ENCODE assay signal across 1 cellular context in the genomic region with DNA sequence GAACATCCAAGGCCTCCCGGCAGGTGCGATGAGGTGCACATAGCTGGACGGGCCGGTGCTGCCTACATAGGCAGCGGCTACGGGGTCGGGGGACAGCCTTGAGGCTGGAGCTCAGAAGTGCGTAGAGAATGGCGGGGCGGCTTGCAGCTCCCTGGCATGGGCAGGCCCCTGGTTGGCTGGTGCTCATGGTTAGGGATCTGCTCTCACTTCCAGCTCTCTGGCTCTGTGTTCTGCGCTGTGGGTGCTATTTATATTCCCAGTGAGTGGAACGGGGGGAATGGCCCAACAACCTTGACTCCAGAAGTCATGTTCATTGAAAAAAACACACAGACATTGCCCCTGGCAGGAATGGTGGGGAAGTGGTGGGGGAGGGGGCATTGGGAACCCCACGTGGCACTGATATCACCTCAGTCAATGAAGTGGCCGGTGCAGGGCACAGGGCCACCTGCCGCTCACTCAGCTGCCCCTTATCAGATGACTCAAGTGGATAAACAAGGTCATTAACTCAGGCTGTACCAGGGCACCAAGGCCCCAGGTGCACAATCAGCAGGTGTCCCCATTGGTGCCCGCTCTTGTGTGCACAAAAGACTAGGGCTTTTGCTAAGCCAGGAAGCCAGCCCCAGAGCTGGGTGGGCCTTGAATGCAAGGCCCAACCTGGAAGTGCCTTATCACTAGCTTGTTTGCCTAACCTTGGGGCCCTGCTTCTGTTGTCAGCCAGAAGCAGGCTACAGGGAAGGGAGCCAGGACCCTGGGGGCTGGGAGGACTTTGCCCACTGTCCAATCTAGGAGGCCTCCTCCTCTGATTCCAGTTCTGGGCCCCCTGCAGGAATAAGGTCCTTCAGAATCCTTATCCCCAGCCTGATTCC.
A peak's percentile ranks its signal among the peaks of the same experiment; 100 is the strongest.
TF ChIP-seq lines count a peak whose summit lies in the region.

A gene with protein sequence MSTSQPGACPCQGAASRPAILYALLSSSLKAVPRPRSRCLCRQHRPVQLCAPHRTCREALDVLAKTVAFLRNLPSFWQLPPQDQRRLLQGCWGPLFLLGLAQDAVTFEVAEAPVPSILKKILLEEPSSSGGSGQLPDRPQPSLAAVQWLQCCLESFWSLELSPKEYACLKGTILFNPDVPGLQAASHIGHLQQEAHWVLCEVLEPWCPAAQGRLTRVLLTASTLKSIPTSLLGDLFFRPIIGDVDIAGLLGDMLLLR (minus strand): TSS at position 222 of the 866 bp plus-strand sequence. CDS start 35 bp downstream, at position 187.

TF ChIP-seq in HepG2, 621 proteins besides CTCF, POLR2A, EP300 and RAD21 (continued from another document and continues in another):
- TF ChIP-seq PBX3 (CRISPR knock-in tag; IDR thresholded peaks at IDR 0.05; ENCODE audit: borderline replicate concordance) (0 out of 2 replicates have a peak, but pooled peaks have one; percentile 27), ZSCAN9 (CRISPR knock-in tag; IDR thresholded peaks at IDR 0.05; ENCODE audit: borderline replicate concordance) (peak; percentile 89), ZNF12 (CRISPR knock-in tag; IDR thresholded peaks at IDR 0.05) (peak; percentile 62), ZNF749 (CRISPR knock-in tag; IDR thresholded peaks at IDR 0.05; ENCODE audit: borderline replicate concordance) (peak; percentile 77; the same call in 1 of the 2 replicates), ZNF292 (CRISPR knock-in tag; IDR thresholded peaks at IDR 0.05; ENCODE audit: borderline replicate concordance, low read depth) (no peak; the same call in none of the 2 replicates), ZBTB21 (CRISPR knock-in tag; IDR thresholded peaks at IDR 0.05) (no peak), SATB2 (CRISPR knock-in tag; IDR thresholded peaks at IDR 0.05) (0 out of 2 replicates have a peak, but pooled peaks have one; percentile 54), POGK (CRISPR knock-in tag; conservative IDR thresholded peaks at IDR 0.05) (peak; percentile 65; the same call in 1 of the 2 replicates), U2AF1 (optimal IDR thresholded peaks at IDR 0.05; ENCODE audit: low read depth, low read length) (peak; percentile 97), ZNF256 (CRISPR knock-in tag; conservative IDR thresholded peaks at IDR 0.05) (peak; percentile 93; the same call in 1 of the 2 replicates), ZMAT3 (CRISPR knock-in tag; conservative IDR thresholded peaks at IDR 0.05) (peak; percentile 68; the same call in 1 of the 2 replicates), HMGA1 (CRISPR knock-in tag; conservative IDR thresholded peaks at IDR 0.05) (no peak), ZNF629 (CRISPR knock-in tag; conservative IDR thresholded peaks at IDR 0.05) (peak; percentile 53), ZNF772 (CRISPR knock-in tag; IDR thresholded peaks at IDR 0.05) (0 out of 2 replicates have a peak, but pooled peaks have one; percentile 45), SKIL (CRISPR knock-in tag; IDR thresholded peaks at IDR 0.05; ENCODE audit: borderline replicate concordance) (peak; percentile 100), ZNF263 (CRISPR knock-in tag; IDR thresholded peaks at IDR 0.05) (peak; percentile 85), ZBTB46 (CRISPR knock-in tag; IDR thresholded peaks at IDR 0.05; ENCODE audit: borderline replicate concordance) (peak; percentile 98), SRSF4 (IDR thresholded peaks at IDR 0.05; ENCODE audit: low read depth, low read length, poor library complexity, severe bottlenecking) (no peak), ZBTB2 (CRISPR knock-in tag; IDR thresholded peaks at IDR 0.05; ENCODE audit: low read depth) (0 out of 2 replicates have a peak, but pooled peaks have one; percentile 44), ZNF660 (CRISPR knock-in tag; IDR thresholded peaks at IDR 0.05; ENCODE audit: borderline replicate concordance, low read depth) (no peak), NFIB (CRISPR knock-in tag; IDR thresholded peaks at IDR 0.05; ENCODE audit: borderline replicate concordance) (no peak), PITX1 (CRISPR knock-in tag; IDR thresholded peaks at IDR 0.05) (peak; percentile 97), AHDC1 (CRISPR knock-in tag; IDR thresholded peaks at IDR 0.05; ENCODE audit: borderline replicate concordance) (peak; percentile 81), ZSCAN12 (CRISPR knock-in tag; IDR thresholded peaks at IDR 0.05) (peak; percentile 27; the same call in 1 of the 2 replicates), ZNF367 (CRISPR knock-in tag; IDR thresholded peaks at IDR 0.05; ENCODE audit: borderline replicate concordance) (peak; percentile 45; the same call in 1 of the 2 replicates), KLF13 (CRISPR knock-in tag; IDR thresholded peaks at IDR 0.05) (no peak), HNF4A (CRISPR knock-in tag; IDR thresholded peaks at IDR 0.05) (peak; percentile 97), GABPA (IDR thresholded peaks at IDR 0.05; ENCODE audit: low read depth, low read length) (no peak), GABPA (CRISPR knock-in tag; IDR thresholded peaks at IDR 0.05; ENCODE audit: low read depth) (peak; percentile 63)
- TF ChIP-seq, protein P1, sequence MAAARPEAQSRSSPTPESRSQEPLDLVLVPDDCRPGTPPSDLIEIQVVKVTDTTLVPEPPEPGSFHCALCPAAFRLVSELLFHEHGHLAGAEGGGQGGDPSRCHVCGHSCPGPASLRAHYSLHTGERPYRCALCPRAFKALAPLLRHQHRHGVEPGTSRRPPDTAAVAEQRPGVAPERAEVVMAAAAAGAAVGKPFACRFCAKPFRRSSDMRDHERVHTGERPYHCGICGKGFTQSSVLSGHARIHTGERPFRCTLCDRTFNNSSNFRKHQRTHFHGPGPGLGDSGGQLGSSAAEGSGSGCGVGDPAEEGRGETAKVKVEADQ (CRISPR knock-in tag; IDR thresholded peaks at IDR 0.05; ENCODE audit: borderline replicate concordance): no peak; the same call in 1 of the 2 replicates
- TF ChIP-seq, protein P2, sequence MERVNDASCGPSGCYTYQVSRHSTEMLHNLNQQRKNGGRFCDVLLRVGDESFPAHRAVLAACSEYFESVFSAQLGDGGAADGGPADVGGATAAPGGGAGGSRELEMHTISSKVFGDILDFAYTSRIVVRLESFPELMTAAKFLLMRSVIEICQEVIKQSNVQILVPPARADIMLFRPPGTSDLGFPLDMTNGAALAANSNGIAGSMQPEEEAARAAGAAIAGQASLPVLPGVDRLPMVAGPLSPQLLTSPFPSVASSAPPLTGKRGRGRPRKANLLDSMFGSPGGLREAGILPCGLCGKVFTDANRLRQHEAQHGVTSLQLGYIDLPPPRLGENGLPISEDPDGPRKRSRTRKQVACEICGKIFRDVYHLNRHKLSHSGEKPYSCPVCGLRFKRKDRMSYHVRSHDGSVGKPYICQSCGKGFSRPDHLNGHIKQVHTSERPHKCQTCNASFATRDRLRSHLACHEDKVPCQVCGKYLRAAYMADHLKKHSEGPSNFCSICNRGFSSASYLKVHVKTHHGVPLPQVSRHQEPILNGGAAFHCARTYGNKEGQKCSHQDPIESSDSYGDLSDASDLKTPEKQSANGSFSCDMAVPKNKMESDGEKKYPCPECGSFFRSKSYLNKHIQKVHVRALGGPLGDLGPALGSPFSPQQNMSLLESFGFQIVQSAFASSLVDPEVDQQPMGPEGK (CRISPR knock-in tag; IDR thresholded peaks at IDR 0.05): peak; percentile 97
- TF ChIP-seq, protein P3, sequence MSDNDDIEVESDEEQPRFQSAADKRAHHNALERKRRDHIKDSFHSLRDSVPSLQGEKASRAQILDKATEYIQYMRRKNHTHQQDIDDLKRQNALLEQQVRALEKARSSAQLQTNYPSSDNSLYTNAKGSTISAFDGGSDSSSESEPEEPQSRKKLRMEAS (IDR thresholded peaks at IDR 0.05): peak; percentile 97
